In the genomic region with DNA sequence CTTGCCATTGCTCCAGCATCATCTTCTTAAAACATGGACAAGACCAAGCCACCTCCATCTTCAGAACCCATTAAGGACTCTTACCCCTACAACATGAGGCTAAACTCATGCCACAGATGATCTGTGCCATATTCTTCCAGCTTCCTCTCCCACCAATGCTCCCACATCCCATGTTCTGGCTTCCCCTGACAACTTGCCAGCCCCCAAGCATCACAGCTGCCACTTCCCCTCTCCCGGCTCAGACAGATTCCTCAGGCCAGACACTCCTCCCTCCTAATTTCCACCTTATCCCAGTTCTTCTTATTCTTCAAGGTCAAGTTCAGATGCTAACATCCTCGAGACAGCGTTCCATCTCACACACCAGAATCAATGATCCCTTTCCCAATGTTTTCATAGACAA, we compare ENCODE assay signal across 13 cellular contexts. TPM values are rescaled to one million over a fixed set of nuclear protein-coding genes. Genes with fewer than 3 reads are reported as not detected.
DNase-seq lines count a peak whose midpoint lies in the region; ATAC-seq and TF ChIP-seq lines count a peak whose summit lies in the region.
"Had no signal": no experiment of that assay in that cellular context is flagged by ENCODE, and none has a peak within 500 bp of the region (broad histone marks: within the 10 kb centered on the region; RNA-seq: fewer than 3 reads in every experiment).

No MANE protein-coding gene starts in this region.

- H3K4me3 Mint-ChIP-seq in stimulated activated naive CD8-positive, alpha-beta T cell treated with anti-CD3 and anti-CD28 coated beads, Interleukin-15, Interleukin-2, amounts not matched to agents 100 ng/mL and 50 ng/mL, for 24 hours, result no peak overlapping the region
- H3K4me3 Mint-ChIP-seq in stimulated activated naive CD8-positive, alpha-beta T cell treated with anti-CD3 and anti-CD28 coated beads, Interleukin-15, amount 100 ng/mL, for 72 hours, result no peak overlapping the region
- no peak overlapping the region for H3K4me3 Mint-ChIP-seq in T-cell

- 85 to 94% methylated on average over 3 of the region's 3 CpGs for WGBS in esophagus squamous epithelium, 2 donors

- no peaks in the 10 kb centered on the region for H3K27me3 ChIP-seq in esophagus squamous epithelium

- peaks cover 5 to 50% (median 27%) of the 10 kb centered on the region in 3 donors for H3K4me1 ChIP-seq in esophagus squamous epithelium

- peaks cover 90% of the 10 kb centered on the region for H3K4me1 Mint-ChIP-seq in stimulated activated naive CD8-positive, alpha-beta T cell treated with anti-CD3 and anti-CD28 coated beads, Interleukin-15, Interleukin-2, amounts not matched to agents 100 ng/mL and 50 ng/mL, for 24 hours (ENCODE audit: low read depth)
- H3K4me1 Mint-ChIP-seq in stimulated activated naive CD8-positive, alpha-beta T cell treated with anti-CD3 and anti-CD28 coated beads, Interleukin-15, amount 100 ng/mL, for 72 hours, result peaks cover 81% of the 10 kb centered on the region
- H3K4me1 Mint-ChIP-seq in T-cell, result peaks cover 79 to 87% (median 87%) of the 10 kb centered on the region in 3 donors

- DNase-seq in stimulated activated naive CD8-positive, alpha-beta T cell treated with anti-CD3 and anti-CD28 coated beads, Interleukin-15, amount 100 ng/mL, for 72 hours, result no peak
- DNase-seq in T-cell, result no peak
- peak; percentile 50 for DNase-seq in myocyte (ENCODE audit: low read depth)
- DNase-seq in DMS 273 treated with DMSO at 0.1 percent for 48 hours (lab: John Stamatoyannopoulos, UW), result no peak
- no peak for DNase-seq in esophagus squamous epithelium (lab: John Stamatoyannopoulos, UW)
- DNase-seq: AML-193, EL, NCI-H1417, NCI-H2029, NCI-H510A treated with DMSO at 0.1 percent for 48 hours, SHP77 treated with DMSO at 0.1 percent for 48 hours had no signal

- H3K27ac ChIP-seq in esophagus squamous epithelium, result no peak overlapping the region

- ATAC-seq in stimulated activated naive CD8-positive, alpha-beta T cell treated with anti-CD3 and anti-CD28 coated beads, Interleukin-15, amount 100 ng/mL, for 72 hours, result no peak
- ATAC-seq in T-cell (replicated peaks in 1 of 4) (no peak), HG03108 (IDR thresholded peaks at IDR 0.05; ENCODE audit: unreplicated experiment) (no peak)

- TF ChIP-seq CTCF in esophagus squamous epithelium (IDR thresholded peaks at IDR 0.05), result no peak

- H3K36me3 Mint-ChIP-seq in stimulated activated naive CD8-positive, alpha-beta T cell treated with anti-CD3 and anti-CD28 coated beads, Interleukin-15, Interleukin-2, amounts not matched to agents 100 ng/mL and 50 ng/mL, for 24 hours (ENCODE audit: low read depth), result peaks cover 22% of the 10 kb centered on the region
- H3K36me3 Mint-ChIP-seq in T-cell, result peaks cover 21% of the 10 kb centered on the region

- POLR2A ChIA-PET in T-cell (lab: Charles Lee), result no interaction called here

- H3K4me3 ChIP-seq in esophagus squamous epithelium, result no peak overlapping the region

- intact Hi-C loops in esophagus squamous epithelium (cut with DNase I), result no loop called here

- no peaks in the 10 kb centered on the region for H3K9me3 ChIP-seq in esophagus squamous epithelium

- H3K27me3 Mint-ChIP-seq in stimulated activated naive CD8-positive, alpha-beta T cell treated with anti-CD3 and anti-CD28 coated beads, Interleukin-15, Interleukin-2, amounts not matched to agents 100 ng/mL and 50 ng/mL, for 24 hours, result no peaks in the 10 kb centered on the region
- no peaks in the 10 kb centered on the region for H3K27me3 Mint-ChIP-seq in stimulated activated naive CD8-positive, alpha-beta T cell treated with anti-CD3 and anti-CD28 coated beads, Interleukin-15, amount 100 ng/mL, for 72 hours
- H3K27me3 Mint-ChIP-seq in T-cell, result no peaks in the 10 kb centered on the region

- no peaks in the 10 kb centered on the region for H3K9me3 Mint-ChIP-seq in stimulated activated naive CD8-positive, alpha-beta T cell treated with anti-CD3 and anti-CD28 coated beads, Interleukin-15, Interleukin-2, amounts not matched to agents 100 ng/mL and 50 ng/mL, for 24 hours
- no peaks in the 10 kb centered on the region for H3K9me3 Mint-ChIP-seq in stimulated activated naive CD8-positive, alpha-beta T cell treated with anti-CD3 and anti-CD28 coated beads, Interleukin-15, amount 100 ng/mL, for 72 hours
- H3K9me3 Mint-ChIP-seq in T-cell, result no peaks in the 10 kb centered on the region

- no peaks in the 10 kb centered on the region for H3K36me3 ChIP-seq in esophagus squamous epithelium

- no peak for TF ChIP-seq POLR2A in esophagus squamous epithelium (IDR thresholded peaks at IDR 0.05)

- CTCF ChIA-PET in T-cell (lab: Charles Lee), result interaction anchor here in 1 of 2 donors (0.6 kb wide), 1 partner anchor 189 kb away, joined by 4 read pairs; no protein-coding TSS in a partner anchor

- H3K27ac Mint-ChIP-seq in stimulated activated naive CD8-positive, alpha-beta T cell treated with anti-CD3 and anti-CD28 coated beads, Interleukin-15, Interleukin-2, amounts not matched to agents 100 ng/mL and 50 ng/mL, for 24 hours, result peak overlapping the region; percentile 19
- no peak overlapping the region for H3K27ac Mint-ChIP-seq in stimulated activated naive CD8-positive, alpha-beta T cell treated with anti-CD3 and anti-CD28 coated beads, Interleukin-15, amount 100 ng/mL, for 72 hours
- peak overlapping the region; percentile 32 to 69 for H3K27ac Mint-ChIP-seq in T-cell

RNA-seq across cellular contexts. Expression of gene ANKH, which starts 57.8 kb away (rescaled TPM):
- 100 to 1,000 TPM in 4 of 5 donors, 10 to 100 TPM in 1; 98.9 to 200 (median 167) TPM for total RNA-seq in T-cell
- total RNA-seq in myocyte, result 12.8 and 23.2 TPM in 2 replicates
- 80.7 TPM for polyA plus RNA-seq in myocyte (2012)
- 10 to 100 TPM; 10.0 to 38.0 (median 16.7) TPM for total RNA-seq in esophagus squamous epithelium

Comparison
In these comparisons a context has a peak if more than half of its experiments do, and no peak if none do; other contexts are left out.
1. H3K27ac Mint-ChIP-seq: peak in stimulated activated naive CD8-positive, alpha-beta T cell treated with anti-CD3 and anti-CD28 coated beads, Interleukin-15, Interleukin-2, amounts not matched to agents 100 ng/mL and 50 ng/mL, for 24 hours (single experiment) and T-cell (2 of 2); none in stimulated activated naive CD8-positive, alpha-beta T cell treated with anti-CD3 and anti-CD28 coated beads, Interleukin-15, amount 100 ng/mL, for 72 hours (0 of 2).